8 cellular contexts compared by ENCODE assay signal in the genomic region with DNA sequence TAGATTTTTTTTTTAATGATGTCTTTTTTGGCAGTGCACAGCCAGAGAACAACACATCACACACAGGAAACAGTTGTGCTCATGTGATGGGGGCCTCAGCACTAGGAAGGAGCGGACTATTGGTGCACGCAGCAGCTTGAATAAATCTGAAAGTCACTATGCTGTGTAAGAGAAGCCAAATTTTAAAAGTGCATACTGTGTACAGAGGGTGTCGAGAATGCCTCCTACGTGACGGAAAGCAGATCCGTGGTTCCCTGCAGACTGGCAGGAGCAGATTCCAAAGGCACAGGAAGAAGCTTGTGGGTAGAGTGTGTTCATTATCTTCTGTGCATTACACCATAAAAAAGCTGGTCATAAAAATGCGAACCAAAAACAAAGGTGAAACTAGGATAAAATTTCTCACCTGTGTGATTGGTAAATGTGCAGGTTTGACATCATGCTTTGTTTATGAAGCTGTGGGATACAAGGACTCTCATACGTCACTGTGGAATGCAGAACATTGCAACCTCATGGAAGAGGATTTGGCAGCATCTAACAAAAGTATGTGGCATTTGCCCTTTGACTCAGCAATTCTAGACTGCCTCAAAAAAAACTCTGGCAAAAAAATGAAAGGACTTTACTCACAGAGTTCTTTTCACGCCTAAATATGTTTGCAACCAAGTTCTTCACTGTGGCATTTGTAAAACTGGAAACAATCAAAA. TPM values are rescaled to one million over a fixed set of nuclear protein-coding genes. Genes with fewer than 3 reads are reported as not detected.
A peak's percentile ranks its signal among the peaks of the same experiment; 100 is the strongest.
DNase-seq lines count a peak whose midpoint lies in the region; ATAC-seq and TF ChIP-seq lines count a peak whose summit lies in the region.
"Not testable (repeated sequence)": the region's sequence is repeated elsewhere in the genome, so short reads cannot be mapped to it uniquely, and the experiment has no call there.

No MANE protein-coding gene starts in this region.

- DNase-seq in AG09319 (ENCODE audit: extremely low read depth, low read depth): peak; percentile 84
- DNase-seq in HK-2 (ENCODE audit: unreplicated experiment): peak; percentile 20
- peak; percentile 65 to 85 for DNase-seq in SJSA1 (ENCODE audit: low read depth in 1 of 2, low spot score in 2 of 2)
- peak; percentile 95 for DNase-seq in astrocyte of the spinal cord (ENCODE audit: low read depth, low spot score)
- DNase-seq in fibroblast of gingiva (ENCODE audit: low read depth): peak; percentile 97
- not testable (repeated sequence) for DNase-seq in right cardiac atrium
- DNase-seq in mucosa of gallbladder (ENCODE audit: low spot score): peak; percentile 30

- H3K9me3 ChIP-seq in SJSA1 (replicated peaks); right cardiac atrium (ENCODE audit: control insufficient read depth, low read length): not testable (repeated sequence)

- peaks cover 14% of the 10 kb centered on the region for H3K36me3 ChIP-seq in SJSA1

- peak; percentile 74 to 86 for ATAC-seq in right cardiac atrium

- not testable (repeated sequence) for H3K4me3 Mint-ChIP-seq in stimulated activated naive CD8-positive, alpha-beta T cell treated with anti-CD3 and anti-CD28 coated beads, Interleukin-15, Interleukin-2, amounts not matched to agents 100 ng/mL and 50 ng/mL, for 24 hours

- in situ Hi-C loops in astrocyte of the spinal cord (cut with HindIII; ENCODE audit: low sequenced_read_pairs): not testable (repeated sequence)

- not testable (repeated sequence) for TF ChIP-seq CTCF in AG09319 (IDR thresholded peaks at IDR 0.05; ENCODE audit: low read depth, low read length); astrocyte of the spinal cord (IDR thresholded peaks at IDR 0.05; ENCODE audit: low read depth, low read length)

- H3K27me3 ChIP-seq in SJSA1 (replicated peaks); right cardiac atrium (ENCODE audit: control insufficient read depth, insufficient read depth): not testable (repeated sequence)

- intact Hi-C loops in right cardiac atrium (cut with DNase I): not testable (repeated sequence)

- peaks cover 25% of the 10 kb centered on the region for H3K36me3 Mint-ChIP-seq in stimulated activated naive CD8-positive, alpha-beta T cell treated with anti-CD3 and anti-CD28 coated beads, Interleukin-15, Interleukin-2, amounts not matched to agents 100 ng/mL and 50 ng/mL, for 24 hours (ENCODE audit: low read depth)

- not testable (repeated sequence) for H3K9me3 Mint-ChIP-seq in stimulated activated naive CD8-positive, alpha-beta T cell treated with anti-CD3 and anti-CD28 coated beads, Interleukin-15, Interleukin-2, amounts not matched to agents 100 ng/mL and 50 ng/mL, for 24 hours

- peak overlapping the region; percentile 47 for H3K27ac Mint-ChIP-seq in stimulated activated naive CD8-positive, alpha-beta T cell treated with anti-CD3 and anti-CD28 coated beads, Interleukin-15, Interleukin-2, amounts not matched to agents 100 ng/mL and 50 ng/mL, for 24 hours

- not testable (repeated sequence) for H3K4me3 ChIP-seq in SJSA1; astrocyte of the spinal cord (ENCODE audit: low read depth, low read length); right cardiac atrium (ENCODE audit: low read length)

- H3K4me1 Mint-ChIP-seq in stimulated activated naive CD8-positive, alpha-beta T cell treated with anti-CD3 and anti-CD28 coated beads, Interleukin-15, Interleukin-2, amounts not matched to agents 100 ng/mL and 50 ng/mL, for 24 hours (ENCODE audit: low read depth): not testable (repeated sequence)

- WGBS in right cardiac atrium: 61% methylated on average over 9 of the region's 9 CpGs

- not testable (repeated sequence) for H3K27me3 Mint-ChIP-seq in stimulated activated naive CD8-positive, alpha-beta T cell treated with anti-CD3 and anti-CD28 coated beads, Interleukin-15, Interleukin-2, amounts not matched to agents 100 ng/mL and 50 ng/mL, for 24 hours

- peaks cover 36% of the 10 kb centered on the region for H3K4me1 ChIP-seq in SJSA1 (replicated peaks)
- H3K4me1 ChIP-seq in right cardiac atrium (ENCODE audit: control insufficient read depth, insufficient read depth, low read length): not testable (repeated sequence)

- peak overlapping the region; percentile 57 for H3K27ac ChIP-seq in SJSA1
- H3K27ac ChIP-seq in right cardiac atrium (ENCODE audit: low read length): not testable (repeated sequence)

RNA-seq across cellular contexts. Expression of a gene that starts 8.0 kb away (rescaled TPM):
- 64.4 and 102 TPM in 2 replicates for total RNA-seq in SJSA1 (2014; rRNA removed; shearing (Covaris generic))
- 10 to 100 TPM; 29.7 to 41.8 (median 36.7) TPM for total RNA-seq in right cardiac atrium
- 61.0 TPM for polyA plus RNA-seq in right cardiac atrium
- 97.1 TPM for total RNA-seq in mucosa of gallbladder

RNA-seq across cellular contexts. Expression of a gene that starts 45.3 kb away (rescaled TPM):
- 57.1 and 63.5 TPM in 2 replicates for total RNA-seq in SJSA1 (2014; rRNA removed; shearing (Covaris generic))
- total RNA-seq in right cardiac atrium (100 to 1,000 TPM; 370 to 452 (median 422) TPM), mucosa of gallbladder (140 TPM)
- polyA plus RNA-seq in right cardiac atrium: 605 TPM

RNA-seq across cellular contexts. Expression of a gene that starts 45.5 kb away (rescaled TPM):
- total RNA-seq in SJSA1 (2014; rRNA removed; shearing (Covaris generic)): 3.6 and 4.0 TPM in 2 replicates
- total RNA-seq in right cardiac atrium: 1 to 10 TPM; 8.1 to 9.8 (median 8.6) TPM
- polyA plus RNA-seq in right cardiac atrium: 6.1 TPM
- 7.0 TPM for total RNA-seq in mucosa of gallbladder

RNA-seq across cellular contexts. Expression of a gene that starts 58.1 kb away (rescaled TPM):
- 17.8 and 22.6 TPM in 2 replicates for total RNA-seq in SJSA1 (2014; rRNA removed; shearing (Covaris generic))
- total RNA-seq in right cardiac atrium (1 to 10 TPM in 2 of 4 donors, under 1 TPM in 2; 0.17 to 3.7 (median 1.6) TPM), mucosa of gallbladder (3.5 TPM)
- polyA plus RNA-seq in right cardiac atrium: 0.41 TPM
